24 cellular contexts compared by ENCODE assay signal in the genomic region with DNA sequence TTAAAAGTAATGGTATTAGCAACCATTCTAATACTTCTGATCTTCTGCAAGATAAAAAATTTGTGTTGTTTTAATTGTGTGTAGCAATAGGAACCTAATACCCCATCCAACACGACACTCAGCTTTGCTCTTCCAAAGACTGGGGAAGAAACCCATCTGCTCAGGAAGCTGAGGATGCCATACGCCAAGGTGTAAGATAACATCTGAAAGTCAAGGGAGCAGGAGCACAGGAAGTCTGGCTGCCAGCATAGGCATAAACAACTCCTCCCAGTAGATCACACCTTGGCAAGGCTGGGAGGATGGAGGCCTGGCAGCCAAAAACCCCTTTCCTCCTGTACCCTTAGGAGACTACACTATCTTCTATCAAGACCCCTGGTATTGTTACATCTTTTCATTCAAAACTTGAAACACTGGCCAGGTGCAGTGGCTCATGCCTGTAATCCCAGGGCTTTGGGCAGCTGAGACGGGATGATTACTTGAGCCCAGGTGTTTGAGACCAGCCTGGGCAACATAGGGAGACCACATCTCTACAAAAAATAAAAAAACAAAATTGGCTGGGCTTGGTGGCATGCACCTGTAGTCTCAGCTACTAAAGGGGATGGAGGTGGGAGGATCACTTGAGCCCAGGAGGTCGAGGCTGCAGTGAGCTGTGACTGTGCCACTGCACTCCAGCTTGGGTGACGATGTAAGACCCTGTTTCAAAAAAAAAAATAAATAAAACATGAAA.
"Had no signal": no experiment of that assay in that cellular context is flagged by ENCODE, and none has a peak within 500 bp of the region (broad histone marks: within the 10 kb centered on the region; RNA-seq: fewer than 3 reads in every experiment).

No MANE protein-coding gene starts in this region.

- DNase-seq: activated CD4-positive, alpha-beta T cell treated with anti-CD3 and anti-CD28 coated beads for 36 hours; activated CD4-positive, alpha-beta T cell treated with anti-CD3 and anti-CD28 coated beads, Interleukin-2, amount 50 U/mL, for 48 hours; activated naive CD4-positive, alpha-beta T cell; activated naive CD8-positive, alpha-beta T cell treated with anti-CD3 and anti-CD28 coated beads for 36 hours; activated T-cell treated with anti-CD3 and anti-CD28 coated beads for 4 hours; amniotic stem cell; dorsolateral prefrontal cortex; foreskin fibroblast; hippocampal formation; left cardiac atrium; lower lobe of right lung; midbrain; occipital lobe; small intestine; stimulated activated CD4-positive, alpha-beta T cell treated with anti-CD3 and anti-CD28 coated beads, Interleukin-15, amount 100 ng/mL, for 24 hours; stimulated activated CD4-positive, alpha-beta T cell treated with anti-CD3 and anti-CD28 coated beads, Interleukin-4, amount 100 ng/mL, for 1 hour; SW 1271; testis; upper lobe of left lung had no signal

- H3K9me3 ChIP-seq: lower lobe of right lung, testis, upper lobe of left lung had no signal

- FAIRE-seq: islet of Langerhans, small intestine, TTC549 had no signal

- H3K27me3 ChIP-seq: cardiac muscle cell, testis, upper lobe of left lung had no signal

- H3K4me3 ChIP-seq: cardiac muscle cell, dorsolateral prefrontal cortex, lower lobe of right lung, testis, upper lobe of left lung had no signal

- H3K27ac ChIP-seq: cardiac muscle cell, dorsolateral prefrontal cortex, epithelial cell of prostate, lower lobe of right lung, testis, upper lobe of left lung had no signal

- H3K36me3 ChIP-seq: cardiac muscle cell, lower lobe of right lung, upper lobe of left lung had no signal

- ATAC-seq: activated CD4-positive, alpha-beta T cell treated with anti-CD3 and anti-CD28 coated beads for 36 hours; left cardiac atrium; lower lobe of right lung; WTC11 had no signal
